18 cellular contexts compared by ENCODE assay signal in the genomic region with DNA sequence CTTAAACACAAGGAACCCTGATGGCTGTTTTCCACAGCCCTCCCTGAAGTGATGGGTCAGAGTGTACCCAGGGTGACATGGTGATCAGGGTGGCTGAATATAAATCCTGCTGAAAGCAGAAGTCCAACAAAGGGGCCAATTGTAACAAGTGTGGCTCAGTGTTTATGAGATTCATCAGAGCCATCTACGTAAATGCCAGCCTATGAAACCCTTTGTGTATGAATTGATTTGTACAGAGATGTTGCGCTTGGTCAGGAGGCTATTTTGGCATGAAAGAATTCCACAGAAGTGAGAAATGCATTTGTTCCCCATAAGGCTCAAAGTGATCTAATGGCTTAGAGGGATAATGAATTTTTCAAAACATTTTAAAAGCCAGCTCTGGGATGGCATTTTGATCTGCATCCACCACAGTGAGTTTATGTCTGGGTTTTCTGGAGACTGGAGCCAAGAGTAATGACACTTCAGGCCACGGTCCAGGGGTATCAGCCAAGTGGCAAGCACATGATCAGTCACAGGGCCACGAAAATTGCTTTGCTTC. TPM values are rescaled to one million over a fixed set of nuclear protein-coding genes. Genes with fewer than 3 reads are reported as not detected.
DNase-seq lines count a peak whose midpoint lies in the region; TF ChIP-seq lines count a peak whose summit lies in the region.
"Had no signal": no experiment of that assay in that cellular context is flagged by ENCODE, and none has a peak within 500 bp of the region (broad histone marks: within the 10 kb centered on the region; RNA-seq: fewer than 3 reads in every experiment).

No MANE protein-coding gene starts in this region.

- no peaks in the 10 kb centered on the region for H3K4me1 Mint-ChIP-seq in nephron progenitor cell
- H3K4me1 Mint-ChIP-seq: CD14-positive monocyte; naive thymus-derived CD8-positive, alpha-beta T cell had no signal

- H3K27ac Mint-ChIP-seq in nephron progenitor cell = no peak overlapping the region
- H3K27ac Mint-ChIP-seq: CD14-positive monocyte; naive thymus-derived CD8-positive, alpha-beta T cell had no signal

- no peaks in the 10 kb centered on the region for H3K9me3 ChIP-seq in esophagus squamous epithelium
- H3K9me3 ChIP-seq in tibial artery = no peaks in the 10 kb centered on the region

- H3K27ac ChIP-seq in VCaP (peak overlapping the region; percentile 33), esophagus squamous epithelium (peak overlapping the region in 3 of 4 donors; percentile 70 to 82 (median 77)), tibial artery (peak overlapping the region; percentile 82 to 86)
- H3K27ac ChIP-seq: cardiac muscle cell, heart right ventricle, KMS-11, WERI-Rb-1 had no signal

- WGBS in esophagus squamous epithelium, 2 donors = 50 to 58% methylated on average over 4 of the region's 4 CpGs

- intact Hi-C loops in esophagus squamous epithelium (cut with DNase I) = no loop called here
- intact Hi-C loops in tibial artery (cut with DNase I; ENCODE audit: low total_unique reads) = no loop called here

- H3K9me3 Mint-ChIP-seq in nephron progenitor cell = no peaks in the 10 kb centered on the region
- H3K9me3 Mint-ChIP-seq: naive thymus-derived CD8-positive, alpha-beta T cell had no signal

- H3K36me3 ChIP-seq in esophagus squamous epithelium = no peaks in the 10 kb centered on the region
- H3K36me3 ChIP-seq in tibial artery = peaks cover 0 to 10% (median 6%) of the 10 kb centered on the region in 3 donors
- H3K36me3 ChIP-seq: cardiac muscle cell, heart right ventricle, WERI-Rb-1 had no signal

- H3K27me3 ChIP-seq in esophagus squamous epithelium (peaks cover 0 to 5% (median 0%) of the 10 kb centered on the region in 4 donors), tibial artery (no peaks in the 10 kb centered on the region)

- H3K4me3 ChIP-seq in esophagus squamous epithelium (no peak overlapping the region), tibial artery (no peak overlapping the region)
- H3K4me3 ChIP-seq: cardiac muscle cell, heart right ventricle, skin epidermis had no signal

- H3K36me3 Mint-ChIP-seq in nephron progenitor cell (ENCODE audit: low read depth) = no peaks in the 10 kb centered on the region
- H3K36me3 Mint-ChIP-seq: CD14-positive monocyte; naive thymus-derived CD8-positive, alpha-beta T cell had no signal

- no peak overlapping the region for H3K4me3 Mint-ChIP-seq in nephron progenitor cell
- H3K4me3 Mint-ChIP-seq: CD14-positive monocyte; naive thymus-derived CD8-positive, alpha-beta T cell had no signal

- TF ChIP-seq POLR2A in esophagus squamous epithelium (IDR thresholded peaks at IDR 0.05) = no peak

- no peak for DNase-seq in esophagus squamous epithelium (lab: John Stamatoyannopoulos, UW)
- peak; percentile 58 for DNase-seq in occipital lobe (lab: John Stamatoyannopoulos, UW)
- DNase-seq in tibial artery = peak; percentile 58 to 86
- DNase-seq in NCI-H1694 (lab: John Stamatoyannopoulos, UW) = no peak
- no peak for DNase-seq in activated gamma-delta T cell treated with Interleukin-2 at 50 U/mL for 16 hours
- no peak for DNase-seq in nephron progenitor cell
- DNase-seq: activated naive CD4-positive, alpha-beta T cell treated with Interleukin-2 at 50 U/mL for 16 hours; heart right ventricle; left colon; naive thymus-derived CD8-positive, alpha-beta T cell; NCI-H1417 treated with DMSO at 0.1 percent for 48 hours; stimulated activated naive CD4-positive, alpha-beta T cell treated with Interleukin-2 at 50 U/mL for 16 hours; WERI-Rb-1 had no signal

- peaks cover 8% of the 10 kb centered on the region for H3K27me3 Mint-ChIP-seq in nephron progenitor cell (ENCODE audit: low read depth, poor library complexity)

- H3K4me1 ChIP-seq in esophagus squamous epithelium = peaks cover 0 to 4% (median 0%) of the 10 kb centered on the region in 3 donors
- peaks cover 0 to 99% (median 28%) of the 10 kb centered on the region in 4 donors for H3K4me1 ChIP-seq in tibial artery
- H3K4me1 ChIP-seq: heart right ventricle had no signal

- TF ChIP-seq CTCF in VCaP (conservative IDR thresholded peaks at IDR 0.05) = no peak
- no peak for TF ChIP-seq CTCF in esophagus squamous epithelium (IDR thresholded peaks at IDR 0.05)
- no peak for TF ChIP-seq CTCF in tibial artery (IDR thresholded peaks at IDR 0.05)
- TF ChIP-seq CTCF in nephron progenitor cell (IDR thresholded peaks at IDR 0.05) = no peak

RNA-seq across cellular contexts. Expression of gene PRUNE2, which starts 12.4 kb away (rescaled TPM):
- 100 to 1,000 TPM in 1 of 4 donors, 10 to 100 TPM in 2, 1 to 10 TPM in 1; 9.9 to 126 (median 26.7) TPM for total RNA-seq in esophagus squamous epithelium
- 13.4 TPM for total RNA-seq in occipital lobe
- total RNA-seq: naive thymus-derived CD8-positive, alpha-beta T cell had no signal

Comparison
In these comparisons a context has a peak if more than half of its experiments do, and no peak if none do; other contexts are left out.
1. H3K27ac ChIP-seq: peak in every context shown above with its lines; median percentile 84 in tibial artery; 77 in esophagus squamous epithelium; 33 in VCaP.
2. DNase-seq: peak in occipital lobe (single experiment) and tibial artery (2 of 2); none in esophagus squamous epithelium (single experiment), NCI-H1694 (single experiment), activated gamma-delta T cell treated with Interleukin-2 at 50 U/mL for 16 hours (single experiment) and nephron progenitor cell (single experiment).